8 cellular contexts compared by ENCODE assay signal in the genomic region with DNA sequence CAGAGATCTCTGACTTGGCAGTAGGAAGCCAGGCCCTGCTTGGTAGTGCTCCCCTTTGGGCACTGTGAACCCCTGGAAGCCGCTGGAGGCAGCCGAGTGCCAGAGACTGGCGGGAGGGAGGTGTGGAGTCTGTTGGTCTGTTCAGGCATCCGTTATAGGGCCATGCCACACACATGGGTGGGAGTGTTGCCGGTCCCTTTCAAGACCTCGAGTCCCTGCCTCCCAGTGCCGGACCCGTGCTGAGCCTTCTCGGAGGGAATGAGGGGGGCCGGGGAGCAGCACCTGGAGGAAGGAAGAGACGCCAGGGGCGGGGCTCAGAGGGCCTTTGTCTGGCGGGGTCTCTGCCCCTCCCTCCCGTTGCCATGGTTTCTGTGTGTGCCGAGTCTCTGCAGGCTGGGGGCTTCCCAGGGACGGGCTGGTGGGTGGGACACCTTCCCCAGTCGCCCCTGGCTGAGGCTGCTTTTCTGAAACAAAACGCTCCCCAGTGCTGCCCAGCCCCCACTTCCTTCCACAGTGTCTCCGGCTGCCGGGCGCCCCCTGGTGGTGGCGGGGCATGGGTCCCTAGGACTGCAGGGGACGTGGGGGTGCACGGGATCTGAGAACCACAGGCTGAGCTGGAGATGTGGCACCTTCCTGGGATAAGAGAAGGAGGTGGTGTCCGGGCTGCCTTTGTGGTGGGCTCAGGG. TPM values are rescaled to one million over a fixed set of nuclear protein-coding genes. Genes with fewer than 3 reads are reported as not detected.
DNase-seq lines count a peak whose midpoint lies in the region; ATAC-seq and TF ChIP-seq lines count a peak whose summit lies in the region.

No MANE protein-coding gene starts in this region.

- peaks cover 81% of the 10 kb centered on the region for H3K4me1 Mint-ChIP-seq in activated naive CD4-positive, alpha-beta T cell treated with anti-CD3 and anti-CD28 coated beads, Interleukin-2, amount 10 ng/mL, durations not matched to agents 7 days and 5 days
- peaks cover 79% of the 10 kb centered on the region for H3K4me1 Mint-ChIP-seq in osteocyte (ENCODE audit: unreplicated experiment)

- H3K36me3 Mint-ChIP-seq in activated naive CD4-positive, alpha-beta T cell treated with anti-CD3 and anti-CD28 coated beads, Interleukin-2, amount 10 ng/mL, durations not matched to agents 7 days and 5 days, result peaks cover 28% of the 10 kb centered on the region
- H3K36me3 Mint-ChIP-seq in osteocyte (ENCODE audit: unreplicated experiment), result peaks cover under 1% of the 10 kb centered on the region

- no peaks in the 10 kb centered on the region for H3K27me3 Mint-ChIP-seq in activated naive CD4-positive, alpha-beta T cell treated with anti-CD3 and anti-CD28 coated beads, Interleukin-2, amount 10 ng/mL, durations not matched to agents 7 days and 5 days
- no peaks in the 10 kb centered on the region for H3K27me3 Mint-ChIP-seq in osteocyte (ENCODE audit: unreplicated experiment)

- DNase-seq in DMS153 treated with DMSO at 0.1 percent for 48 hours (lab: John Stamatoyannopoulos, UW; ENCODE audit: unreplicated experiment) (peak; percentile 24), SK-N-MC (ENCODE audit: low read depth, low spot score) (no peak), globus pallidus (ENCODE audit: low spot score) (peak; percentile 82), osteocyte (ENCODE audit: extremely low spot score, unreplicated experiment) (peak; percentile 98)
- peak; percentile 95 for DNase-seq in activated naive CD4-positive, alpha-beta T cell treated with anti-CD3 and anti-CD28 coated beads, Interleukin-2, amount 10 ng/mL, durations not matched to agents 7 days and 5 days

- peak; percentile 65 for ATAC-seq in GM21528 (IDR thresholded peaks at IDR 0.05; ENCODE audit: low FRiP score, unreplicated experiment)

- H3K27ac ChIP-seq in KMS-11 (peak overlapping the region; percentile 80), SK-N-MC (peak overlapping the region; percentile 87), temporal lobe (ENCODE audit: low read depth, low read length) (peak overlapping the region; percentile 87)

- H3K79me2 ChIP-seq in KMS-11 (ENCODE audit: insufficient read depth, low read depth), result peaks cover 24% of the 10 kb centered on the region; the same call in 1 of the 2 replicates

- H3K4me1 ChIP-seq in KMS-11 (ENCODE audit: low read depth, poor library complexity, severe bottlenecking), result peaks cover 11% of the 10 kb centered on the region

- peak overlapping the region; percentile 93 for H3K27ac Mint-ChIP-seq in activated naive CD4-positive, alpha-beta T cell treated with anti-CD3 and anti-CD28 coated beads, Interleukin-2, amount 10 ng/mL, durations not matched to agents 7 days and 5 days
- peak overlapping the region; percentile 95 for H3K27ac Mint-ChIP-seq in osteocyte (ENCODE audit: unreplicated experiment)

- TF ChIP-seq CTCF in KMS-11 (conservative IDR thresholded peaks at IDR 0.05; ENCODE audit: low read depth, low read length), result peak; percentile 87
- TF ChIP-seq CTCF in osteocyte (IDR thresholded peaks at IDR 0.05), result peak; percentile 99

- no peaks in the 10 kb centered on the region for H3K36me3 ChIP-seq in KMS-11 (ENCODE audit: insufficient read depth)
- H3K36me3 ChIP-seq in SK-N-MC (ENCODE audit: insufficient read depth, low read length), result no peaks in the 10 kb centered on the region

- H3K4me2 ChIP-seq in KMS-11, result peak overlapping the region; percentile 94

- H3K27me3 ChIP-seq in KMS-11 (ENCODE audit: insufficient read depth, low read depth), result no peaks in the 10 kb centered on the region

- H4K20me1 ChIP-seq in KMS-11 (ENCODE audit: insufficient read depth), result no peaks in the 10 kb centered on the region

- H2AFZ ChIP-seq in KMS-11 (ENCODE audit: low read depth), result peak overlapping the region; percentile 30

- no peaks in the 10 kb centered on the region for H3K9me3 Mint-ChIP-seq in activated naive CD4-positive, alpha-beta T cell treated with anti-CD3 and anti-CD28 coated beads, Interleukin-2, amount 10 ng/mL, durations not matched to agents 7 days and 5 days
- no peaks in the 10 kb centered on the region for H3K9me3 Mint-ChIP-seq in osteocyte (ENCODE audit: unreplicated experiment)

- H3K9ac ChIP-seq in KMS-11 (peak overlapping the region; percentile 53; the same call in 1 of the 2 replicates), SK-N-MC (ENCODE audit: insufficient read length) (peak overlapping the region; percentile 33)

- CTCF ChIA-PET in activated naive CD4-positive, alpha-beta T cell treated with anti-CD3 and anti-CD28 coated beads, Interleukin-2, amount 10 ng/mL, durations not matched to agents 7 days and 5 days (lab: Charles Lee), result interaction anchor here (0.7 to 5.1 kb wide), 21 partner anchors 10 to 124 kb away, joined by 3 to 112 read pairs (median 6); a partner anchor contains a TSS

- no peak overlapping the region for H3K4me3 ChIP-seq in KMS-11 (IDR thresholded peaks at IDR 0.05; ENCODE audit: insufficient read depth, low read depth, low read length)
- peak overlapping the region; percentile 72 for H3K4me3 ChIP-seq in SK-N-MC

- peak overlapping the region; percentile 73 for H3K4me3 Mint-ChIP-seq in activated naive CD4-positive, alpha-beta T cell treated with anti-CD3 and anti-CD28 coated beads, Interleukin-2, amount 10 ng/mL, durations not matched to agents 7 days and 5 days
- peak overlapping the region; percentile 69 for H3K4me3 Mint-ChIP-seq in osteocyte (ENCODE audit: unreplicated experiment)

- H3K9me3 ChIP-seq in SK-N-MC (ENCODE audit: low read depth, low read length), result no peaks in the 10 kb centered on the region

RNA-seq across cellular contexts. Expression of a gene that starts 10.0 kb away (rescaled TPM):
- 340 and 357 TPM in 2 replicates for total RNA-seq in osteocyte
- total RNA-seq in temporal lobe, result 83.1 TPM

RNA-seq across cellular contexts. Expression of a gene that starts 23.0 kb away (rescaled TPM):
- 5.5 and 8.1 TPM in 2 replicates for total RNA-seq in osteocyte
- 3.2 TPM for total RNA-seq in temporal lobe

RNA-seq across cellular contexts. Expression of a gene that starts 32.9 kb away (rescaled TPM):
- total RNA-seq in osteocyte (not detected in 2 replicates), temporal lobe (not detected)

RNA-seq across cellular contexts. Expression of a gene that starts 40.9 kb away (rescaled TPM):
- total RNA-seq in osteocyte, result 3.9 and 4.5 TPM in 2 replicates
- total RNA-seq in temporal lobe, result 5.4 TPM

RNA-seq across cellular contexts. Expression of a gene that starts 46.3 kb away (rescaled TPM):
- total RNA-seq in osteocyte (43.3 and 54.2 TPM in 2 replicates), temporal lobe (10.8 TPM)
